Comparison of ENCODE assay signal across 16 cellular contexts in the genomic region with DNA sequence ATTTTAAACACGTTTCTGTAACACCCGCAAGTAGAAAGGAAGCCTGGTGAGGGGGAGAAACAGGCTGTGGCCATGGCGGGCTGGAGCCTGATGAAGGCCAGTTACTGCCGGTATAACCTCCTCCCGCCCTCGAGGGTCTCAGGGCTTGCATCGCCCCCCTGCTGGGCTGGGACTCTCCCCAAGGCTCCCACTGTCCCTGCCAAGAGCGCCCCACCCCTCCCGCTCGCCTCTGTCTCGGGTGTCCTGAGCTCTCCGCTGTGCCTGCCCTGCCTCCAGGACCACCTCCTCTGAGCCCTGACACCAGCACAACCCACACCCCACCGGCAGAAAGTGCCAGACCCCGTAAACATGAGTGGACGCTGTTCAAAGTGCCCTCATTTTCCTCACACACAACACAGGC.
"Had no signal": no experiment of that assay in that cellular context is flagged by ENCODE, and none has a peak within 500 bp of the region (broad histone marks: within the 10 kb centered on the region; RNA-seq: fewer than 3 reads in every experiment).

No MANE protein-coding gene starts in this region.

- H3K36me3 Mint-ChIP-seq: natural killer cell treated with Interleukin-12 subunit alpha and Interleukin-12 subunit beta and Interleukin-15 and Interleukin-18, amount 100 ng/mL, for 72 hours had no signal

- H3K27ac ChIP-seq: body of pancreas, psoas muscle had no signal

- H3K27me3 Mint-ChIP-seq: dendritic cell treated with granulocyte-macrophage colony-stimulating factor and Interleukin-4, amounts not matched to agents 40 ng/mL and 50 ng/mL, for 4 days; effector memory CD8-positive, alpha-beta T cell; natural killer cell treated with Interleukin-12 subunit alpha and Interleukin-12 subunit beta and Interleukin-15 and Interleukin-18, amount 100 ng/mL, for 72 hours had no signal

- H3K27me3 ChIP-seq: body of pancreas, sigmoid colon had no signal

- H3K9me3 ChIP-seq: body of pancreas, psoas muscle, sigmoid colon, SK-N-SH had no signal

- H3K4me3 ChIP-seq: body of pancreas, psoas muscle, sigmoid colon had no signal

- DNase-seq: activated CD4-positive, alpha-beta T cell treated with anti-CD3 and anti-CD28 coated beads, Interleukin-2, amount 50 U/mL, for 1 hour; activated naive CD4-positive, alpha-beta T cell; activated T-cell treated with anti-CD3 and anti-CD28 coated beads, Interleukin-2, amount 50 U/mL, for 48 hours; amniotic stem cell; body of pancreas; effector memory CD8-positive, alpha-beta T cell; erythroblast; psoas muscle; SK-N-SH; stimulated activated CD4-positive, alpha-beta T cell treated with anti-CD3 and anti-CD28 coated beads, Interleukin-2, amount 100 ng/mL, for 24 hours; stimulated activated naive CD4-positive, alpha-beta T cell treated with Interleukin-2 at 50 U/mL for 16 hours had no signal

- ATAC-seq: body of pancreas; effector memory CD8-positive, alpha-beta T cell; left lobe of liver; natural killer cell treated with Interleukin-12 subunit alpha and Interleukin-12 subunit beta and Interleukin-15 and Interleukin-18, amount 100 ng/mL, for 72 hours; psoas muscle had no signal

- H3K27ac Mint-ChIP-seq: dendritic cell treated with granulocyte-macrophage colony-stimulating factor and Interleukin-4, amounts not matched to agents 40 ng/mL and 50 ng/mL, for 4 days; memory B cell had no signal

- H3K9me3 Mint-ChIP-seq: dendritic cell treated with granulocyte-macrophage colony-stimulating factor and Interleukin-4, amounts not matched to agents 40 ng/mL and 50 ng/mL, for 4 days; effector memory CD8-positive, alpha-beta T cell; memory B cell; natural killer cell treated with Interleukin-12 subunit alpha and Interleukin-12 subunit beta and Interleukin-15 and Interleukin-18, amount 100 ng/mL, for 72 hours had no signal

- H3K4me3 Mint-ChIP-seq: dendritic cell treated with granulocyte-macrophage colony-stimulating factor and Interleukin-4, amounts not matched to agents 40 ng/mL and 50 ng/mL, for 4 days; effector memory CD8-positive, alpha-beta T cell; memory B cell; natural killer cell treated with Interleukin-12 subunit alpha and Interleukin-12 subunit beta and Interleukin-15 and Interleukin-18, amount 100 ng/mL, for 72 hours had no signal
